19 cellular contexts compared by ENCODE assay signal in the genomic region with DNA sequence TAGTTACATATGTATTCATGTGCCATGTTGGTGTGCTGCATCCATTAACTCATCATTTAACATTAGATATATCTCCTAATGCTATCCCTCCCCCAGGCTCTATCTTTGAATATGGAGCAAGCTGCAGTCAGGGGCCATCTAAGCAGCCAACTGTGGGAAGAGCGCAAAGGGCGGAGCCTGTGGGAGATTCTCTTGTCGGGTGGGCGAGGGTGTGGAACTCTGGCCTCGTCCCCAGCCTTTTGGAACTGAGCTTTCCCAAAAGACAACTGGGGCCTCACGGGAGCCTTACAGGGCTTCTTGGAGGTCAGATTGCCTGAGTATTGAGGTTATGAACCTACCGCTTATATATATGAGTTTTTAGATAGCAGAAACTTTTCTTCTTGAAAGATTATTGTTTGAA.
DNase-seq lines count a peak whose midpoint lies in the region; ATAC-seq, FAIRE-seq and TF ChIP-seq lines count a peak whose summit lies in the region.
"Had no signal": no experiment of that assay in that cellular context is flagged by ENCODE, and none has a peak within 500 bp of the region (broad histone marks: within the 10 kb centered on the region; RNA-seq: fewer than 3 reads in every experiment).

No MANE protein-coding gene starts in this region.

- 85% methylated on average over 7 of the region's 7 CpGs for WGBS in smooth muscle cell (ENCODE audit: low lambda C conversion rate)

- no peak overlapping the region for H3K9ac ChIP-seq in smooth muscle cell (ENCODE audit: low read depth)
- H3K9ac ChIP-seq: BLaER1 had no signal

- peaks cover 7% of the 10 kb centered on the region for H3K4me1 ChIP-seq in smooth muscle cell (ENCODE audit: low read depth)
- H3K4me1 ChIP-seq: left ventricle myocardium inferior had no signal

- H3K9me3 Mint-ChIP-seq in activated CD4-positive, alpha-beta memory T cell treated with anti-CD3 and anti-CD28 coated beads for 36 hours: no peaks in the 10 kb centered on the region
- H3K9me3 Mint-ChIP-seq in activated CD4-positive, alpha-beta memory T cell treated with anti-CD3 and anti-CD28 coated beads, Interleukin-2, amount 10 ng/mL, durations not matched to agents 7 days and 5 days: no peaks in the 10 kb centered on the region
- no peaks in the 10 kb centered on the region for H3K9me3 Mint-ChIP-seq in activated naive CD4-positive, alpha-beta T cell treated with anti-CD3 and anti-CD28 coated beads, Interleukin-2, amount 50 U/mL, for 72 hours
- H3K9me3 Mint-ChIP-seq: activated T-cell treated with anti-CD3 and anti-CD28 coated beads, Interleukin-2, amount 50 U/mL, for 4 hours had no signal

- H3K27me3 Mint-ChIP-seq in activated CD4-positive, alpha-beta memory T cell treated with anti-CD3 and anti-CD28 coated beads for 36 hours: peaks cover 2% of the 10 kb centered on the region
- H3K27me3 Mint-ChIP-seq in activated CD4-positive, alpha-beta memory T cell treated with anti-CD3 and anti-CD28 coated beads, Interleukin-2, amount 10 ng/mL, durations not matched to agents 7 days and 5 days: peaks cover 7% of the 10 kb centered on the region

- no peak overlapping the region for H3K4me3 ChIP-seq in smooth muscle cell
- H3K4me3 ChIP-seq: BLaER1, left ventricle myocardium inferior had no signal

- H3K36me3 ChIP-seq in smooth muscle cell (ENCODE audit: low read depth): no peaks in the 10 kb centered on the region
- H3K36me3 ChIP-seq: BLaER1, left ventricle myocardium inferior had no signal

- no peaks in the 10 kb centered on the region for H3K79me2 ChIP-seq in smooth muscle cell (ENCODE audit: low read depth)

- CTCF ChIA-PET in activated CD4-positive, alpha-beta memory T cell treated with anti-CD3 and anti-CD28 coated beads for 36 hours (lab: Charles Lee): interaction anchor here (0.8 to 5.0 kb wide), 14 partner anchors 10 to 689 kb away, joined by 3 to 76 read pairs (median 4); partner anchors contain the start of gene KCNH1
- CTCF ChIA-PET in activated CD4-positive, alpha-beta memory T cell treated with anti-CD3 and anti-CD28 coated beads, Interleukin-2, amount 10 ng/mL, durations not matched to agents 7 days and 5 days (lab: Charles Lee): interaction anchor here (1.1 to 4.2 kb wide), 5 partner anchors 36 to 689 kb away, joined by 5 to 29 read pairs (median 5); partner anchors contain the start of gene KCNH1

- H3F3A ChIP-seq in smooth muscle cell (ENCODE audit: low read depth): no peaks in the 10 kb centered on the region

- no peak overlapping the region for H3K4me3 Mint-ChIP-seq in activated CD4-positive, alpha-beta memory T cell treated with anti-CD3 and anti-CD28 coated beads for 36 hours
- no peak overlapping the region for H3K4me3 Mint-ChIP-seq in activated CD4-positive, alpha-beta memory T cell treated with anti-CD3 and anti-CD28 coated beads, Interleukin-2, amount 10 ng/mL, durations not matched to agents 7 days and 5 days
- H3K4me3 Mint-ChIP-seq: immature natural killer cell had no signal

- no peaks in the 10 kb centered on the region for H4K20me1 ChIP-seq in smooth muscle cell (ENCODE audit: low read depth)
- H4K20me1 ChIP-seq: BLaER1 had no signal

- H3K27ac Mint-ChIP-seq in activated CD4-positive, alpha-beta memory T cell treated with anti-CD3 and anti-CD28 coated beads for 36 hours: peak overlapping the region; percentile 76
- H3K27ac Mint-ChIP-seq in activated CD4-positive, alpha-beta memory T cell treated with anti-CD3 and anti-CD28 coated beads, Interleukin-2, amount 10 ng/mL, durations not matched to agents 7 days and 5 days: no peak overlapping the region
- H3K27ac Mint-ChIP-seq in activated naive CD4-positive, alpha-beta T cell treated with anti-CD3 and anti-CD28 coated beads, Interleukin-2, amount 50 U/mL, for 72 hours: peak overlapping the region; percentile 64 to 72
- H3K27ac Mint-ChIP-seq: immature natural killer cell had no signal

- peak overlapping the region; percentile 53 for H3K4me2 ChIP-seq in smooth muscle cell
- H3K4me2 ChIP-seq: BLaER1 had no signal

- H3K9me3 ChIP-seq in smooth muscle cell (replicated peaks; ENCODE audit: low read depth): no peaks in the 10 kb centered on the region
- H3K9me3 ChIP-seq: BLaER1, left ventricle myocardium inferior had no signal

- H3K27me3 ChIP-seq in smooth muscle cell (ENCODE audit: low read depth): no peaks in the 10 kb centered on the region
- H3K27me3 ChIP-seq: BLaER1 had no signal

- no peak for DNase-seq in activated CD4-positive, alpha-beta memory T cell treated with anti-CD3 and anti-CD28 coated beads for 36 hours
- no peak for DNase-seq in activated CD4-positive, alpha-beta memory T cell treated with anti-CD3 and anti-CD28 coated beads, Interleukin-2, amount 10 ng/mL, durations not matched to agents 7 days and 5 days
- DNase-seq in NCI-H82 treated with DMSO at 0.1 percent for 48 hours (lab: John Stamatoyannopoulos, UW; ENCODE audit: unreplicated experiment): peak; percentile 15
- no peak for DNase-seq in activated naive CD4-positive, alpha-beta T cell treated with anti-CD3 and anti-CD28 coated beads, Interleukin-2, amount 50 U/mL, for 72 hours (ENCODE audit: low spot score in 2 of 2)
- no peak for DNase-seq in smooth muscle cell (lab: John Stamatoyannopoulos, UW; ENCODE audit: unreplicated experiment)
- no peak for DNase-seq in D721Med (ENCODE audit: insufficient read length, low spot score)
- DNase-seq in substantia nigra (lab: John Stamatoyannopoulos, UW): no peak
- DNase-seq: immature natural killer cell, Kasumi-1, left ventricle myocardium inferior, NCI-H1092 treated with DMSO at 0.1 percent for 48 hours had no signal

- intact Hi-C loops in activated CD4-positive, alpha-beta memory T cell treated with anti-CD3 and anti-CD28 coated beads for 36 hours (cut with micrococcal nuclease): loop anchor here (1.0 to 10.0 kb wide), 12 partner anchors 18 to 1129 kb away; partner anchors contain the start of genes RCOR3 and SLC30A1

- no peak for FAIRE-seq in D721Med (lab: Jason Lieb, UNC)
- FAIRE-seq: A204.1, GM18507, urothelium cell line had no signal

- no peak overlapping the region for H2AFZ ChIP-seq in smooth muscle cell (ENCODE audit: low read depth)

- H3K27ac ChIP-seq in smooth muscle cell (ENCODE audit: low read depth) (peak overlapping the region; percentile 12), substantia nigra (ENCODE audit: low read depth, low read length, poor library complexity, severe bottlenecking) (no peak overlapping the region)
- H3K27ac ChIP-seq: BLaER1, epithelial cell of prostate, left ventricle myocardium inferior had no signal

- POLR2A ChIA-PET in activated CD4-positive, alpha-beta memory T cell treated with anti-CD3 and anti-CD28 coated beads for 36 hours (lab: Charles Lee): interaction anchor here (1.1 to 2.1 kb wide), 5 partner anchors 18 to 112 kb away, joined by 3 to 15 read pairs (median 7); no protein-coding TSS in a partner anchor
- POLR2A ChIA-PET in activated CD4-positive, alpha-beta memory T cell treated with anti-CD3 and anti-CD28 coated beads, Interleukin-2, amount 10 ng/mL, durations not matched to agents 7 days and 5 days (lab: Charles Lee): interaction anchor here (1.0 to 2.3 kb wide), 2 partner anchors 72 to 105 kb away, joined by 4 to 13 read pairs; no protein-coding TSS in a partner anchor

- H3K36me3 Mint-ChIP-seq in activated CD4-positive, alpha-beta memory T cell treated with anti-CD3 and anti-CD28 coated beads for 36 hours: no peaks in the 10 kb centered on the region
- H3K36me3 Mint-ChIP-seq in activated CD4-positive, alpha-beta memory T cell treated with anti-CD3 and anti-CD28 coated beads, Interleukin-2, amount 10 ng/mL, durations not matched to agents 7 days and 5 days (ENCODE audit: low read depth): no peaks in the 10 kb centered on the region
- no peaks in the 10 kb centered on the region for H3K36me3 Mint-ChIP-seq in activated naive CD4-positive, alpha-beta T cell treated with anti-CD3 and anti-CD28 coated beads, Interleukin-2, amount 50 U/mL, for 72 hours
- H3K36me3 Mint-ChIP-seq: immature natural killer cell had no signal

- peaks cover 27% of the 10 kb centered on the region for H3K4me1 Mint-ChIP-seq in activated CD4-positive, alpha-beta memory T cell treated with anti-CD3 and anti-CD28 coated beads for 36 hours (ENCODE audit: low read depth)
- peaks cover 19% of the 10 kb centered on the region for H3K4me1 Mint-ChIP-seq in activated CD4-positive, alpha-beta memory T cell treated with anti-CD3 and anti-CD28 coated beads, Interleukin-2, amount 10 ng/mL, durations not matched to agents 7 days and 5 days
- H3K4me1 Mint-ChIP-seq: immature natural killer cell had no signal

- no peak for ATAC-seq in activated naive CD4-positive, alpha-beta T cell treated with anti-CD3 and anti-CD28 coated beads, Interleukin-2, amount 50 U/mL, for 72 hours
- ATAC-seq in GM21528 (IDR thresholded peaks at IDR 0.05; ENCODE audit: low FRiP score, unreplicated experiment): no peak
- ATAC-seq: Right ventricle myocardium inferior had no signal

- TF ChIP-seq CTCF in smooth muscle cell (IDR thresholded peaks at IDR 0.05; ENCODE audit: borderline replicate concordance, insufficient read depth, poor library complexity, severe bottlenecking) (no peak), D721Med (IDR thresholded peaks at IDR 0.05; ENCODE audit: insufficient read depth, missing control alignments) (no peak)
